ENCODE assay signal across 16 cellular contexts in genomic region chr20:19945732-19946670, GRCh38.
DNase-seq lines count a peak whose midpoint lies in the region; ATAC-seq, FAIRE-seq and TF ChIP-seq lines count a peak whose summit lies in the region.
"Had no signal": no experiment of that assay in that cellular context is flagged by ENCODE, and none has a peak within 500 bp of the region (broad histone marks: within the 10 kb centered on the region; RNA-seq: fewer than 3 reads in every experiment).

No MANE protein-coding gene starts in this region.

- no peaks in the 10 kb centered on the region for H3K9me3 ChIP-seq in HepG2 (ENCODE audit: low read length)

- H3K4me3 ChIP-seq in HepG2 (replicated peaks in 1 of 3; ENCODE audit: insufficient read depth in 1 of 3, low read depth in 2 of 3, low read length in 3 of 3) = no peak overlapping the region
- H3K4me3 ChIP-seq: GM23248 had no signal

- H3K36me3 ChIP-seq in HepG2 (replicated peaks in 1 of 2; ENCODE audit: control insufficient read depth in 1 of 2, insufficient read depth in 2 of 2, low read length in 2 of 2) = no peaks in the 10 kb centered on the region

- H3K9me3 Mint-ChIP-seq in Calu3 (ENCODE audit: low read depth, unreplicated experiment) (no peaks in the 10 kb centered on the region), chondrocyte (ENCODE audit: low read depth) (no peaks in the 10 kb centered on the region)
- H3K9me3 Mint-ChIP-seq in stimulated activated naive B cell treated with anti-CD40 and anti-IgM and Interleukin-4, amounts not matched to agents 10 μg/mL and 1 μg/mL and 100 μg/mL, for 72 hours = peaks cover 0 to under 1% of the 10 kb centered on the region in 2 donors
- H3K9me3 Mint-ChIP-seq: activated naive CD4-positive, alpha-beta T cell treated with anti-CD3 and anti-CD28 coated beads, Interleukin-2, amount 10 ng/mL, durations not matched to agents 7 days and 5 days had no signal

- peak overlapping the region; percentile 35; the same call in 1 of the 2 replicates for H3K4me2 ChIP-seq in HepG2 (ENCODE audit: low read depth, low read length)

- H3K4me1 Mint-ChIP-seq in Calu3 (ENCODE audit: low read depth, unreplicated experiment) = peaks cover 12% of the 10 kb centered on the region
- H3K4me1 Mint-ChIP-seq in chondrocyte (ENCODE audit: low read depth) = peaks cover 33% of the 10 kb centered on the region
- peaks cover 31 to 62% of the 10 kb centered on the region in 2 donors for H3K4me1 Mint-ChIP-seq in stimulated activated naive B cell treated with anti-CD40 and anti-IgM and Interleukin-4, amounts not matched to agents 10 μg/mL and 1 μg/mL and 100 μg/mL, for 72 hours
- H3K4me1 Mint-ChIP-seq: activated naive CD4-positive, alpha-beta T cell treated with anti-CD3 and anti-CD28 coated beads, Interleukin-2, amount 10 ng/mL, durations not matched to agents 7 days and 5 days had no signal

- H3K9ac ChIP-seq in HepG2 (ENCODE audit: insufficient read depth, low read depth, low read length) = no peak overlapping the region
- H3K9ac ChIP-seq: GM23248 had no signal

- no peaks in the 10 kb centered on the region for H3K27me3 ChIP-seq in HepG2 (ENCODE audit: control insufficient read depth in 1 of 2, insufficient read depth in 2 of 2, low read length in 2 of 2)

- H2AFZ ChIP-seq in HepG2 (ENCODE audit: low read length) = no peak overlapping the region
- H2AFZ ChIP-seq: GM23248 had no signal

- H3K27ac Mint-ChIP-seq in Calu3 (ENCODE audit: unreplicated experiment) (peak overlapping the region; percentile 56), chondrocyte (ENCODE audit: unreplicated experiment) (peak overlapping the region; percentile 87)
- peak overlapping the region; percentile 95 for H3K27ac Mint-ChIP-seq in stimulated activated naive B cell treated with anti-CD40 and anti-IgM and Interleukin-4, amounts not matched to agents 10 μg/mL and 1 μg/mL and 100 μg/mL, for 72 hours
- H3K27ac Mint-ChIP-seq: activated naive CD4-positive, alpha-beta T cell treated with anti-CD3 and anti-CD28 coated beads, Interleukin-2, amount 10 ng/mL, durations not matched to agents 7 days and 5 days had no signal

- H3K27me3 Mint-ChIP-seq in Calu3 (ENCODE audit: unreplicated experiment) (no peaks in the 10 kb centered on the region), chondrocyte (ENCODE audit: low read depth) (no peaks in the 10 kb centered on the region)
- H3K27me3 Mint-ChIP-seq in stimulated activated naive B cell treated with anti-CD40 and anti-IgM and Interleukin-4, amounts not matched to agents 10 μg/mL and 1 μg/mL and 100 μg/mL, for 72 hours = peaks cover 0 to 1% of the 10 kb centered on the region in 2 donors

- TF ChIP-seq CTCF in Calu3 (IDR thresholded peaks at IDR 0.05; ENCODE audit: unreplicated experiment) (no peak), chondrocyte (IDR thresholded peaks at IDR 0.05) (no peak), HepG2 (CRISPR knock-in tag; IDR thresholded peaks at IDR 0.05) (no peak)

- WGBS in HepG2 (ENCODE audit: low lambda C conversion rate) = 72% methylated on average over 14 of the region's 14 CpGs

- H4K20me1 ChIP-seq in HepG2 (ENCODE audit: insufficient read depth, low read length) = no peaks in the 10 kb centered on the region

- DNase-seq in Calu3 = peak; percentile 10
- no peak for DNase-seq in chondrocyte (ENCODE audit: low spot score)
- no peak for DNase-seq in HepG2 (ENCODE audit: low spot score)
- no peak for DNase-seq in stimulated activated naive B cell treated with anti-CD40 and anti-IgM and Interleukin-4, amounts not matched to agents 10 μg/mL and 1 μg/mL and 100 μg/mL, for 72 hours
- no peak for DNase-seq in RPMI8226
- DNase-seq in NCI-H526 (lab: John Stamatoyannopoulos, UW) = no peak
- DNase-seq: activated CD8-positive, alpha-beta memory T cell treated with anti-CD3 and anti-CD28 coated beads for 24 hours; activated naive CD4-positive, alpha-beta T cell treated with anti-CD3 and anti-CD28 coated beads, Interleukin-2, amount 10 ng/mL, durations not matched to agents 7 days and 5 days; cortex of kidney; EL; OCI-M1; stimulated activated CD4-positive, alpha-beta T cell treated with anti-CD3 and anti-CD28 coated beads, Interleukin-12 subunit alpha, Interleukin-12 subunit beta, amount 100 ng/mL, for 4 hours had no signal

- intact Hi-C loops in Calu3 (cut with micrococcal nuclease; ENCODE audit: unreplicated experiment) = no loop called here
- intact Hi-C loops in HepG2 (cut with micrococcal nuclease; ENCODE audit: unreplicated experiment) = no loop called here

- no peak overlapping the region for H3K4me3 Mint-ChIP-seq in Calu3 (ENCODE audit: low read depth, unreplicated experiment)
- no peak overlapping the region for H3K4me3 Mint-ChIP-seq in chondrocyte (ENCODE audit: unreplicated experiment)
- H3K4me3 Mint-ChIP-seq in stimulated activated naive B cell treated with anti-CD40 and anti-IgM and Interleukin-4, amounts not matched to agents 10 μg/mL and 1 μg/mL and 100 μg/mL, for 72 hours = peak overlapping the region; percentile 8 to 44
- H3K4me3 Mint-ChIP-seq: activated naive CD4-positive, alpha-beta T cell treated with anti-CD3 and anti-CD28 coated beads, Interleukin-2, amount 10 ng/mL, durations not matched to agents 7 days and 5 days had no signal

- CTCF ChIA-PET in Calu3 (lab: Charles Lee) (interaction anchor here (0.7 kb wide), 1 partner anchor 105 kb away, joined by 6 read pairs; no protein-coding TSS in a partner anchor), HepG2 (lab: Yijun Ruan, JAX; ENCODE audit: low intra/inter-chr PET ratio, low total read pairs) (no interaction called here)

- H3K79me2 ChIP-seq in HepG2 (ENCODE audit: insufficient read depth, low read length) = no peaks in the 10 kb centered on the region

- H3K27ac ChIP-seq in HepG2 (ENCODE audit: extremely low read length, insufficient read depth, low read length) = no peak overlapping the region
- H3K27ac ChIP-seq: GM23248 had no signal

- no peak for TF ChIP-seq POLR2A in HepG2 (IDR thresholded peaks at IDR 0.05; ENCODE audit: insufficient read depth in 1 of 2, low read depth in 2 of 2, low read length in 2 of 2)

- H3K4me1 ChIP-seq in HepG2 (ENCODE audit: insufficient read depth, low read length) = peaks cover 62% of the 10 kb centered on the region

- FAIRE-seq in HepG2 (lab: Jason Lieb, UNC) = no peak
- FAIRE-seq: islet of Langerhans had no signal

- TF ChIP-seq RAD21 in HepG2 (CRISPR knock-in tag; IDR thresholded peaks at IDR 0.05) = no peak

- in situ Hi-C loops in HepG2 (cut with HindIII; ENCODE audit: extremely low pct_ligation_motif_present, low pct_unique_long_range_greater_than_20kb) = no loop called here

- H3K36me3 Mint-ChIP-seq in Calu3 (ENCODE audit: insufficient read depth, unreplicated experiment) (peaks cover 5% of the 10 kb centered on the region), chondrocyte (ENCODE audit: low read depth) (no peaks in the 10 kb centered on the region)
- H3K36me3 Mint-ChIP-seq in stimulated activated naive B cell treated with anti-CD40 and anti-IgM and Interleukin-4, amounts not matched to agents 10 μg/mL and 1 μg/mL and 100 μg/mL, for 72 hours = peaks cover 0 to 6% of the 10 kb centered on the region in 2 donors
- H3K36me3 Mint-ChIP-seq: activated naive CD4-positive, alpha-beta T cell treated with anti-CD3 and anti-CD28 coated beads, Interleukin-2, amount 10 ng/mL, durations not matched to agents 7 days and 5 days had no signal

- POLR2A ChIA-PET in HepG2 (lab: Yijun Ruan, JAX) = interaction anchor here (0.9 kb wide), 1 partner anchor 18 kb away, joined by 3 read pairs; no protein-coding TSS in a partner anchor

- BruUV-seq in Calu3 (replicated peaks; lab: Mats Ljungman, UMichigan) = no TSS peak
- no TSS peak for BruUV-seq in HepG2 (replicated peaks; lab: Mats Ljungman, UMichigan)

- no peak for TF ChIP-seq EP300 in HepG2 (IDR thresholded peaks at IDR 0.05; ENCODE audit: low read depth in 2 of 2, low read length in 2 of 2)
- no peak for TF ChIP-seq EP300 in HepG2 (CRISPR knock-in tag; IDR thresholded peaks at IDR 0.05; ENCODE audit: borderline replicate concordance)

- ATAC-seq in HepG2 (peak; percentile 39), GM18502 (IDR thresholded peaks at IDR 0.05; ENCODE audit: poor library complexity, unreplicated experiment) (no peak), GM18861 (IDR thresholded peaks at IDR 0.05; ENCODE audit: unreplicated experiment) (no peak)
- ATAC-seq in stimulated activated naive B cell treated with anti-CD40 and anti-IgM and Interleukin-4, amounts not matched to agents 10 μg/mL and 1 μg/mL and 100 μg/mL, for 72 hours (replicated peaks) = no peak

TF ChIP-seq in HepG2, 621 proteins besides CTCF, POLR2A, EP300 and RAD21 (continues in another document):
- TF ChIP-seq PHF21A (CRISPR knock-in tag; IDR thresholded peaks at IDR 0.05) (peak; percentile 43; the same call in 1 of the 2 replicates), EEA1 (CRISPR knock-in tag; IDR thresholded peaks at IDR 0.05; ENCODE audit: borderline replicate concordance) (0 out of 2 replicates have a peak, but pooled peaks have one; percentile 9), ARID4A (CRISPR knock-in tag; IDR thresholded peaks at IDR 0.05; ENCODE audit: borderline replicate concordance) (0 out of 2 replicates have a peak, but pooled peaks have one; percentile 20), NFYC (CRISPR knock-in tag; IDR thresholded peaks at IDR 0.05) (no peak)

Comparison
In these comparisons a context has a peak if more than half of its experiments do, and no peak if none do; other contexts are left out.
1. H3K4me3 Mint-ChIP-seq: peak in stimulated activated naive B cell treated with anti-CD40 and anti-IgM and Interleukin-4, amounts not matched to agents 10 μg/mL and 1 μg/mL and 100 μg/mL, for 72 hours (2 of 2); none in Calu3 (single experiment) and chondrocyte (single experiment).
2. Peak in every context shown above with its lines, with median percentiles within 50 percentile points of each other: H3K27ac Mint-ChIP-seq.